In the genomic region with DNA sequence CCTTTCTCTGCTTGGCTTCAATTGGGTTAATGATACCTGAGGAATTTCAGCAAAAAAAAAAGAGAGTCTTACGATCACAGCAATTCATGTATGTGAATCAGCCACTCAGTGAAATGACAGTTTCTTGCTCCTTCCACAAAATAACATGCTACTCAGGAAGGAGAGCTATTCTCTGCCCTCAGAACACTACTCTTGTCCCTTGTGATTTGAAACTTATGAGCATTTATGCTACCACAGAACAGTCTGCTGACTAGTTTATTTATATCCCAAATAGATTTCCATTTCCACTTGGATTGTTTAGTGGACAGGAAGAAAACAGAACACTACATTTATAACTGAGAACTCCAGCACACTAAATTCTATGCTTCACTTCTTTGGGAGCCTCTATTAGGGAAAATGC, we compare ENCODE assay signal across 11 cellular contexts. TPM values are rescaled to one million over a fixed set of nuclear protein-coding genes. Genes with fewer than 3 reads are reported as not detected.
DNase-seq lines count a peak whose midpoint lies in the region; ATAC-seq and TF ChIP-seq lines count a peak whose summit lies in the region.
"Had no signal": no experiment of that assay in that cellular context is flagged by ENCODE, and none has a peak within 500 bp of the region (broad histone marks: within the 10 kb centered on the region; RNA-seq: fewer than 3 reads in every experiment).

No MANE protein-coding gene starts in this region.

- no peak overlapping the region for H3K4me3 ChIP-seq in brain microvascular endothelial cell (ENCODE audit: low read depth, low read length)
- H3K4me3 ChIP-seq: vagina had no signal

- H3K36me3 Mint-ChIP-seq in activated naive CD4-positive, alpha-beta T cell treated with anti-CD3 and anti-CD28 coated beads, Interleukin-2, amount 50 U/mL, for 24 hours: peaks cover 19% of the 10 kb centered on the region
- peaks cover 74% of the 10 kb centered on the region for H3K36me3 Mint-ChIP-seq in WTC11
- peaks cover 60% of the 10 kb centered on the region for H3K36me3 Mint-ChIP-seq in stimulated activated memory B cell treated with anti-CD40 and anti-IgM and Interleukin-4, amounts not matched to agents 10 μg/mL and 1 μg/mL and 100 μg/mL, for 72 hours

- no peak overlapping the region for H3K27ac ChIP-seq in brain microvascular endothelial cell
- H3K27ac ChIP-seq: vagina had no signal

- peaks cover 74% of the 10 kb centered on the region for H3K36me3 ChIP-seq in brain microvascular endothelial cell (replicated peaks)

- peak overlapping the region; percentile 82 for H3K27ac Mint-ChIP-seq in activated naive CD4-positive, alpha-beta T cell treated with anti-CD3 and anti-CD28 coated beads, Interleukin-2, amount 50 U/mL, for 24 hours
- peak overlapping the region; percentile 82 for H3K27ac Mint-ChIP-seq in WTC11
- H3K27ac Mint-ChIP-seq in stimulated activated memory B cell treated with anti-CD40 and anti-IgM and Interleukin-4, amounts not matched to agents 10 μg/mL and 1 μg/mL and 100 μg/mL, for 72 hours: peak overlapping the region; percentile 63

- POLR2A ChIA-PET in WTC11 (lab: Charles Lee): interaction anchor here (0.5 to 1.7 kb wide), 3 partner anchors 8 to 20 kb away, joined by 3 to 4 read pairs (median 3); a partner anchor contains a TSS

- ATAC-seq in WTC11: no peak
- ATAC-seq in stimulated activated memory B cell treated with anti-CD40 and anti-IgM and Interleukin-4, amounts not matched to agents 10 μg/mL and 1 μg/mL and 100 μg/mL, for 72 hours: no peak
- ATAC-seq in GM21723 (IDR thresholded peaks at IDR 0.05; ENCODE audit: unreplicated experiment): no peak

- in situ Hi-C loops in brain microvascular endothelial cell (cut with HindIII; ENCODE audit: low pct_ligation_motif_present, low sequenced_read_pairs): no loop called here

- CTCF ChIA-PET in WTC11 (lab: Charles Lee): interaction anchor here (0.6 to 2.6 kb wide), 19 partner anchors 9 to 247 kb away, joined by 3 to 28 read pairs (median 5); a partner anchor contains a TSS

- H3K4me1 Mint-ChIP-seq in activated naive CD4-positive, alpha-beta T cell treated with anti-CD3 and anti-CD28 coated beads, Interleukin-2, amount 50 U/mL, for 24 hours: peaks cover 29% of the 10 kb centered on the region
- H3K4me1 Mint-ChIP-seq in WTC11: peaks cover 9% of the 10 kb centered on the region
- H3K4me1 Mint-ChIP-seq in stimulated activated memory B cell treated with anti-CD40 and anti-IgM and Interleukin-4, amounts not matched to agents 10 μg/mL and 1 μg/mL and 100 μg/mL, for 72 hours: peaks cover 17% of the 10 kb centered on the region

- no peak overlapping the region for H3K4me3 Mint-ChIP-seq in activated naive CD4-positive, alpha-beta T cell treated with anti-CD3 and anti-CD28 coated beads, Interleukin-2, amount 50 U/mL, for 24 hours
- H3K4me3 Mint-ChIP-seq in WTC11: no peak overlapping the region
- no peak overlapping the region for H3K4me3 Mint-ChIP-seq in stimulated activated memory B cell treated with anti-CD40 and anti-IgM and Interleukin-4, amounts not matched to agents 10 μg/mL and 1 μg/mL and 100 μg/mL, for 72 hours

- H3K27me3 Mint-ChIP-seq in activated naive CD4-positive, alpha-beta T cell treated with anti-CD3 and anti-CD28 coated beads, Interleukin-2, amount 50 U/mL, for 24 hours: no peaks in the 10 kb centered on the region
- H3K27me3 Mint-ChIP-seq in WTC11 (ENCODE audit: low read depth): no peaks in the 10 kb centered on the region
- no peaks in the 10 kb centered on the region for H3K27me3 Mint-ChIP-seq in stimulated activated memory B cell treated with anti-CD40 and anti-IgM and Interleukin-4, amounts not matched to agents 10 μg/mL and 1 μg/mL and 100 μg/mL, for 72 hours

- H3K9me3 Mint-ChIP-seq in activated naive CD4-positive, alpha-beta T cell treated with anti-CD3 and anti-CD28 coated beads, Interleukin-2, amount 50 U/mL, for 24 hours: no peaks in the 10 kb centered on the region
- H3K9me3 Mint-ChIP-seq in WTC11: no peaks in the 10 kb centered on the region
- H3K9me3 Mint-ChIP-seq in stimulated activated memory B cell treated with anti-CD40 and anti-IgM and Interleukin-4, amounts not matched to agents 10 μg/mL and 1 μg/mL and 100 μg/mL, for 72 hours: no peaks in the 10 kb centered on the region

- no peak for DNase-seq in activated naive CD4-positive, alpha-beta T cell treated with Interleukin-2 at 50 U/mL for 16 hours
- no peak for DNase-seq in WTC11 (ENCODE audit: low spot score)
- peak; percentile 64 for DNase-seq in epidermal melanocyte (ENCODE audit: insufficient read length, low spot score)
- no peak for DNase-seq in brain microvascular endothelial cell
- no peak for DNase-seq in COLO829 (ENCODE audit: low spot score)
- DNase-seq: NCI-H1105 treated with DMSO at 0.1 percent for 48 hours, NCI-H345 had no signal

- TF ChIP-seq CTCF in WTC11 (IDR thresholded peaks at IDR 0.05) (no peak), brain microvascular endothelial cell (IDR thresholded peaks at IDR 0.05; ENCODE audit: low read depth, low read length, missing control alignments) (no peak)

- H3K27me3 ChIP-seq in brain microvascular endothelial cell (replicated peaks): no peaks in the 10 kb centered on the region
- H3K27me3 ChIP-seq: vagina had no signal

TF ChIP-seq in WTC11, 78 proteins besides CTCF, POLR2A, EP300 and RAD21:
- TF ChIP-seq HMGA2 (CRISPR knock-in tag; IDR thresholded peaks at IDR 0.05) (no peak), GABPB1 (CRISPR knock-in tag; IDR thresholded peaks at IDR 0.05) (no peak), GTF2I (CRISPR knock-in tag; conservative IDR thresholded peaks at IDR 0.05) (no peak), SMAD3 (CRISPR knock-in tag; IDR thresholded peaks at IDR 0.05; ENCODE audit: borderline replicate concordance) (no peak), KAT7 (CRISPR knock-in tag; IDR thresholded peaks at IDR 0.05; ENCODE audit: borderline replicate concordance) (no peak), RORB (CRISPR knock-in tag; IDR thresholded peaks at IDR 0.05) (no peak), ZNF396 (CRISPR knock-in tag; IDR thresholded peaks at IDR 0.05; ENCODE audit: borderline replicate concordance) (no peak), TCF7 (CRISPR knock-in tag; IDR thresholded peaks at IDR 0.05; ENCODE audit: low read depth) (no peak), ETV6 (CRISPR knock-in tag; IDR thresholded peaks at IDR 0.05) (no peak), CREM (CRISPR knock-in tag; IDR thresholded peaks at IDR 0.05) (no peak)
- TF ChIP-seq, protein P1, sequence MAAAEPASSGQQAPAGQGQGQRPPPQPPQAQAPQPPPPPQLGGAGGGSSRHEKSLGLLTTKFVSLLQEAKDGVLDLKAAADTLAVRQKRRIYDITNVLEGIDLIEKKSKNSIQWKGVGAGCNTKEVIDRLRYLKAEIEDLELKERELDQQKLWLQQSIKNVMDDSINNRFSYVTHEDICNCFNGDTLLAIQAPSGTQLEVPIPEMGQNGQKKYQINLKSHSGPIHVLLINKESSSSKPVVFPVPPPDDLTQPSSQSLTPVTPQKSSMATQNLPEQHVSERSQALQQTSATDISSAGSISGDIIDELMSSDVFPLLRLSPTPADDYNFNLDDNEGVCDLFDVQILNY (CRISPR knock-in tag; IDR thresholded peaks at IDR 0.05): no peak
- TF ChIP-seq, protein P2, sequence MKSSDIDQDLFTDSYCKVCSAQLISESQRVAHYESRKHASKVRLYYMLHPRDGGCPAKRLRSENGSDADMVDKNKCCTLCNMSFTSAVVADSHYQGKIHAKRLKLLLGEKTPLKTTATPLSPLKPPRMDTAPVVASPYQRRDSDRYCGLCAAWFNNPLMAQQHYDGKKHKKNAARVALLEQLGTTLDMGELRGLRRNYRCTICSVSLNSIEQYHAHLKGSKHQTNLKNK (CRISPR knock-in tag; IDR thresholded peaks at IDR 0.05): no peak
- TF ChIP-seq, protein P3, sequence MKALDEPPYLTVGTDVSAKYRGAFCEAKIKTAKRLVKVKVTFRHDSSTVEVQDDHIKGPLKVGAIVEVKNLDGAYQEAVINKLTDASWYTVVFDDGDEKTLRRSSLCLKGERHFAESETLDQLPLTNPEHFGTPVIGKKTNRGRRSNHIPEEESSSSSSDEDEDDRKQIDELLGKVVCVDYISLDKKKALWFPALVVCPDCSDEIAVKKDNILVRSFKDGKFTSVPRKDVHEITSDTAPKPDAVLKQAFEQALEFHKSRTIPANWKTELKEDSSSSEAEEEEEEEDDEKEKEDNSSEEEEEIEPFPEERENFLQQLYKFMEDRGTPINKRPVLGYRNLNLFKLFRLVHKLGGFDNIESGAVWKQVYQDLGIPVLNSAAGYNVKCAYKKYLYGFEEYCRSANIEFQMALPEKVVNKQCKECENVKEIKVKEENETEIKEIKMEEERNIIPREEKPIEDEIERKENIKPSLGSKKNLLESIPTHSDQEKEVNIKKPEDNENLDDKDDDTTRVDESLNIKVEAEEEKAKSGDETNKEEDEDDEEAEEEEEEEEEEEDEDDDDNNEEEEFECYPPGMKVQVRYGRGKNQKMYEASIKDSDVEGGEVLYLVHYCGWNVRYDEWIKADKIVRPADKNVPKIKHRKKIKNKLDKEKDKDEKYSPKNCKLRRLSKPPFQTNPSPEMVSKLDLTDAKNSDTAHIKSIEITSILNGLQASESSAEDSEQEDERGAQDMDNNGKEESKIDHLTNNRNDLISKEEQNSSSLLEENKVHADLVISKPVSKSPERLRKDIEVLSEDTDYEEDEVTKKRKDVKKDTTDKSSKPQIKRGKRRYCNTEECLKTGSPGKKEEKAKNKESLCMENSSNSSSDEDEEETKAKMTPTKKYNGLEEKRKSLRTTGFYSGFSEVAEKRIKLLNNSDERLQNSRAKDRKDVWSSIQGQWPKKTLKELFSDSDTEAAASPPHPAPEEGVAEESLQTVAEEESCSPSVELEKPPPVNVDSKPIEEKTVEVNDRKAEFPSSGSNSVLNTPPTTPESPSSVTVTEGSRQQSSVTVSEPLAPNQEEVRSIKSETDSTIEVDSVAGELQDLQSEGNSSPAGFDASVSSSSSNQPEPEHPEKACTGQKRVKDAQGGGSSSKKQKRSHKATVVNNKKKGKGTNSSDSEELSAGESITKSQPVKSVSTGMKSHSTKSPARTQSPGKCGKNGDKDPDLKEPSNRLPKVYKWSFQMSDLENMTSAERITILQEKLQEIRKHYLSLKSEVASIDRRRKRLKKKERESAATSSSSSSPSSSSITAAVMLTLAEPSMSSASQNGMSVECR (CRISPR knock-in tag; IDR thresholded peaks at IDR 0.05; ENCODE audit: borderline replicate concordance): no peak
- TF ChIP-seq, protein P4, sequence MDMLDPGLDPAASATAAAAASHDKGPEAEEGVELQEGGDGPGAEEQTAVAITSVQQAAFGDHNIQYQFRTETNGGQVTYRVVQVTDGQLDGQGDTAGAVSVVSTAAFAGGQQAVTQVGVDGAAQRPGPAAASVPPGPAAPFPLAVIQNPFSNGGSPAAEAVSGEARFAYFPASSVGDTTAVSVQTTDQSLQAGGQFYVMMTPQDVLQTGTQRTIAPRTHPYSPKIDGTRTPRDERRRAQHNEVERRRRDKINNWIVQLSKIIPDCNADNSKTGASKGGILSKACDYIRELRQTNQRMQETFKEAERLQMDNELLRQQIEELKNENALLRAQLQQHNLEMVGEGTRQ (CRISPR knock-in tag; IDR thresholded peaks at IDR 0.05): no peak

RNA-seq across cellular contexts. Expression of a gene that starts 8.5 kb away (rescaled TPM):
- 24.6 to 26.9 TPM (median 25.7 TPM) in 3 replicates for total RNA-seq in WTC11 (2021)

RNA-seq across cellular contexts. Expression of a gene that starts 20.1 kb away (rescaled TPM):
- 20.0 to 25.1 TPM (median 22.9 TPM) in 3 replicates for total RNA-seq in WTC11 (2021)

RNA-seq across cellular contexts. Expression of a gene that starts 20.2 kb away (rescaled TPM):
- 41.1 to 48.1 TPM (median 42.7 TPM) in 3 replicates for total RNA-seq in WTC11 (2021)
